Comparison of ENCODE assay signal across 14 cellular contexts in the genomic region with DNA sequence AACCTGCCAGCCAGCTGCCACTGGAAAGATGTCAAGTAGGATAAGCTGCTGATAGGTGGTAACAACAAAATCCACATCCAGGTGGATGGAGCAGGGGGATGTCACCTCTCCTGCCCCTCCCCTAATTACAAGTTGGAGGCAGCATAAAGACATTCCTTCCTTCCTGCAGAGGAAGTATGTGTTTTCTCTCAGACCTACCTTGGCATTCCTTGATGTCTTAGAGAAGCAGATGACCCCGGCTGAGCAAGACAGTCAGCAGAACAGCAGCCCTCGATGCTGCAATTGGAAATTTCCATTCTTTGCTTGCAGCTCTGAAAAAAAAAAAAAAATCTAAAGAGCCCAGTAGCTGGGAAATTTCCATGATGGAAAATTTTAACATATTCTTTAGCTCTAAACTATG.
DNase-seq lines count a peak whose midpoint lies in the region; ATAC-seq and TF ChIP-seq lines count a peak whose summit lies in the region.
"Had no signal": no experiment of that assay in that cellular context is flagged by ENCODE, and none has a peak within 500 bp of the region (broad histone marks: within the 10 kb centered on the region; RNA-seq: fewer than 3 reads in every experiment).

No MANE protein-coding gene starts in this region.

- TF ChIP-seq POLR2A in heart left ventricle (IDR thresholded peaks at IDR 0.05) = no peak

- H3K27ac ChIP-seq in temporal lobe (ENCODE audit: low read depth, low read length) (peak overlapping the region; percentile 98), heart left ventricle (no peak overlapping the region)
- H3K27ac ChIP-seq: colonic mucosa, foreskin keratinocyte, thoracic aorta had no signal

- 20 to 36% (median 25%) methylated on average over 2 of the region's 2 CpGs for WGBS in heart left ventricle, 4 donors

- no peaks in the 10 kb centered on the region for H3K36me3 Mint-ChIP-seq in activated naive CD4-positive, alpha-beta T cell treated with anti-CD3 and anti-CD28 coated beads for 36 hours (ENCODE audit: low read depth)
- H3K36me3 Mint-ChIP-seq in activated naive CD4-positive, alpha-beta T cell treated with anti-CD3 and anti-CD28 coated beads, Interleukin-2, amount 10 ng/mL, durations not matched to agents 7 days and 5 days = no peaks in the 10 kb centered on the region
- H3K36me3 Mint-ChIP-seq in activated T-helper 1 cell treated with anti-CD3 and anti-CD28 coated beads, Interleukin-12 subunit alpha, Interleukin-12 subunit beta, Interleukin-2, Interleukin-4 antibody, amounts not matched to agents 30 ng/mL and 10 ng/mL and 1 ng/mL, durations not matched to agents 14 hours and 24 hours and 36 hours (ENCODE audit: low read depth) = peaks cover 8% of the 10 kb centered on the region
- H3K36me3 Mint-ChIP-seq: mesothelial cell of epicardium had no signal

- H3K36me3 ChIP-seq in heart left ventricle = no peaks in the 10 kb centered on the region
- H3K36me3 ChIP-seq: colonic mucosa, thoracic aorta had no signal

- no peak for TF ChIP-seq CTCF in heart left ventricle (IDR thresholded peaks at IDR 0.05)

- H3K27me3 ChIP-seq in heart left ventricle = no peaks in the 10 kb centered on the region
- H3K27me3 ChIP-seq: colonic mucosa, foreskin keratinocyte had no signal

- no peaks in the 10 kb centered on the region for H3K27me3 Mint-ChIP-seq in activated naive CD4-positive, alpha-beta T cell treated with anti-CD3 and anti-CD28 coated beads for 36 hours (ENCODE audit: low read depth)
- H3K27me3 Mint-ChIP-seq in activated naive CD4-positive, alpha-beta T cell treated with anti-CD3 and anti-CD28 coated beads, Interleukin-2, amount 10 ng/mL, durations not matched to agents 7 days and 5 days = peaks cover 3% of the 10 kb centered on the region
- no peaks in the 10 kb centered on the region for H3K27me3 Mint-ChIP-seq in activated T-helper 1 cell treated with anti-CD3 and anti-CD28 coated beads, Interleukin-12 subunit alpha, Interleukin-12 subunit beta, Interleukin-2, Interleukin-4 antibody, amounts not matched to agents 30 ng/mL and 10 ng/mL and 1 ng/mL, durations not matched to agents 14 hours and 24 hours and 36 hours (ENCODE audit: insufficient read depth)

- H3K4me3 ChIP-seq in heart left ventricle = no peak overlapping the region
- H3K4me3 ChIP-seq: colonic mucosa, thoracic aorta had no signal

- CTCF ChIA-PET in activated naive CD4-positive, alpha-beta T cell treated with anti-CD3 and anti-CD28 coated beads for 36 hours (lab: Charles Lee) = interaction anchor here (0.6 to 1.6 kb wide), 6 partner anchors 14 to 249 kb away, joined by 3 to 9 read pairs (median 3); no protein-coding TSS in a partner anchor
- CTCF ChIA-PET in activated naive CD4-positive, alpha-beta T cell treated with anti-CD3 and anti-CD28 coated beads, Interleukin-2, amount 10 ng/mL, durations not matched to agents 7 days and 5 days (lab: Charles Lee) = interaction anchor here (0.9 kb wide), 1 partner anchor 105 kb away, joined by 3 read pairs; no protein-coding TSS in a partner anchor

- no peak for ATAC-seq in GM21529 (IDR thresholded peaks at IDR 0.05; ENCODE audit: unreplicated experiment)
- ATAC-seq in heart left ventricle = no peak
- ATAC-seq: foreskin keratinocyte had no signal

- intact Hi-C loops in activated naive CD4-positive, alpha-beta T cell treated with anti-CD3 and anti-CD28 coated beads for 36 hours (cut with micrococcal nuclease) = no loop called here
- intact Hi-C loops in activated T-helper 1 cell treated with anti-CD3 and anti-CD28 coated beads, Interleukin-12 subunit alpha, Interleukin-12 subunit beta, Interleukin-2, Interleukin-4 antibody, amounts not matched to agents 30 ng/mL and 10 ng/mL and 1 ng/mL, durations not matched to agents 14 hours and 24 hours and 36 hours (cut with micrococcal nuclease) = no loop called here
- intact Hi-C loops in heart left ventricle (cut with DNase I) = no loop called here

- H3K9me3 Mint-ChIP-seq in activated naive CD4-positive, alpha-beta T cell treated with anti-CD3 and anti-CD28 coated beads for 36 hours = peaks cover 2% of the 10 kb centered on the region
- no peaks in the 10 kb centered on the region for H3K9me3 Mint-ChIP-seq in activated naive CD4-positive, alpha-beta T cell treated with anti-CD3 and anti-CD28 coated beads, Interleukin-2, amount 10 ng/mL, durations not matched to agents 7 days and 5 days
- H3K9me3 Mint-ChIP-seq in activated T-helper 1 cell treated with anti-CD3 and anti-CD28 coated beads, Interleukin-12 subunit alpha, Interleukin-12 subunit beta, Interleukin-2, Interleukin-4 antibody, amounts not matched to agents 30 ng/mL and 10 ng/mL and 1 ng/mL, durations not matched to agents 14 hours and 24 hours and 36 hours = peaks cover 3% of the 10 kb centered on the region
- H3K9me3 Mint-ChIP-seq: mesothelial cell of epicardium had no signal

- peaks cover 0 to 25% (median 0%) of the 10 kb centered on the region in 12 donors for H3K4me1 ChIP-seq in heart left ventricle
- H3K4me1 ChIP-seq: colonic mucosa had no signal

- peak; percentile 17 for DNase-seq in activated naive CD4-positive, alpha-beta T cell treated with anti-CD3 and anti-CD28 coated beads for 36 hours
- DNase-seq in activated naive CD4-positive, alpha-beta T cell treated with anti-CD3 and anti-CD28 coated beads, Interleukin-2, amount 10 ng/mL, durations not matched to agents 7 days and 5 days = no peak
- DNase-seq in activated T-helper 1 cell treated with anti-CD3 and anti-CD28 coated beads, Interleukin-12 subunit alpha, Interleukin-12 subunit beta, Interleukin-2, Interleukin-4 antibody, amounts not matched to agents 30 ng/mL and 10 ng/mL and 1 ng/mL, durations not matched to agents 14 hours and 24 hours and 36 hours (ENCODE audit: low spot score) = no peak
- DNase-seq in iPS DF 4.7 (ENCODE audit: extremely low read depth, low spot score) (peak; percentile 92), heart left ventricle (no peak)
- DNase-seq in activated CD4-positive, CD25-positive, alpha-beta regulatory T cell treated with anti-CD3 and anti-CD28 coated beads, Interleukin-2, amount 50 U/mL, for 72 hours = no peak
- DNase-seq: colonic mucosa, NCI-H1930, OCI-M1 had no signal

- H3K4me1 Mint-ChIP-seq in activated naive CD4-positive, alpha-beta T cell treated with anti-CD3 and anti-CD28 coated beads for 36 hours (ENCODE audit: low read depth) = peaks cover 40% of the 10 kb centered on the region
- H3K4me1 Mint-ChIP-seq in activated naive CD4-positive, alpha-beta T cell treated with anti-CD3 and anti-CD28 coated beads, Interleukin-2, amount 10 ng/mL, durations not matched to agents 7 days and 5 days = peaks cover 27% of the 10 kb centered on the region
- peaks cover 54% of the 10 kb centered on the region for H3K4me1 Mint-ChIP-seq in activated T-helper 1 cell treated with anti-CD3 and anti-CD28 coated beads, Interleukin-12 subunit alpha, Interleukin-12 subunit beta, Interleukin-2, Interleukin-4 antibody, amounts not matched to agents 30 ng/mL and 10 ng/mL and 1 ng/mL, durations not matched to agents 14 hours and 24 hours and 36 hours (ENCODE audit: low read depth)
- H3K4me1 Mint-ChIP-seq: mesothelial cell of epicardium had no signal

- H3K9me3 ChIP-seq in heart left ventricle = peaks cover 0 to 5% (median 0%) of the 10 kb centered on the region in 12 donors
- H3K9me3 ChIP-seq: colonic mucosa, thoracic aorta had no signal

- peak overlapping the region; percentile 31 for H3K4me3 Mint-ChIP-seq in activated naive CD4-positive, alpha-beta T cell treated with anti-CD3 and anti-CD28 coated beads for 36 hours
- H3K4me3 Mint-ChIP-seq in activated naive CD4-positive, alpha-beta T cell treated with anti-CD3 and anti-CD28 coated beads, Interleukin-2, amount 10 ng/mL, durations not matched to agents 7 days and 5 days = no peak overlapping the region
- H3K4me3 Mint-ChIP-seq in activated T-helper 1 cell treated with anti-CD3 and anti-CD28 coated beads, Interleukin-12 subunit alpha, Interleukin-12 subunit beta, Interleukin-2, Interleukin-4 antibody, amounts not matched to agents 30 ng/mL and 10 ng/mL and 1 ng/mL, durations not matched to agents 14 hours and 24 hours and 36 hours = peak overlapping the region; percentile 3
- H3K4me3 Mint-ChIP-seq: mesothelial cell of epicardium had no signal

- H3K27ac Mint-ChIP-seq in activated naive CD4-positive, alpha-beta T cell treated with anti-CD3 and anti-CD28 coated beads for 36 hours = peak overlapping the region; percentile 30
- no peak overlapping the region for H3K27ac Mint-ChIP-seq in activated naive CD4-positive, alpha-beta T cell treated with anti-CD3 and anti-CD28 coated beads, Interleukin-2, amount 10 ng/mL, durations not matched to agents 7 days and 5 days
- peak overlapping the region; percentile 91 for H3K27ac Mint-ChIP-seq in activated T-helper 1 cell treated with anti-CD3 and anti-CD28 coated beads, Interleukin-12 subunit alpha, Interleukin-12 subunit beta, Interleukin-2, Interleukin-4 antibody, amounts not matched to agents 30 ng/mL and 10 ng/mL and 1 ng/mL, durations not matched to agents 14 hours and 24 hours and 36 hours
- H3K27ac Mint-ChIP-seq: mesothelial cell of epicardium had no signal

Comparison
In these comparisons a context has a peak if more than half of its experiments do, and no peak if none do; other contexts are left out.
1. DNase-seq: peak in activated naive CD4-positive, alpha-beta T cell treated with anti-CD3 and anti-CD28 coated beads for 36 hours (single experiment) and iPS DF 4.7 (single experiment); none in activated naive CD4-positive, alpha-beta T cell treated with anti-CD3 and anti-CD28 coated beads, Interleukin-2, amount 10 ng/mL, durations not matched to agents 7 days and 5 days (single experiment), activated T-helper 1 cell treated with anti-CD3 and anti-CD28 coated beads, Interleukin-12 subunit alpha, Interleukin-12 subunit beta, Interleukin-2, Interleukin-4 antibody, amounts not matched to agents 30 ng/mL and 10 ng/mL and 1 ng/mL, durations not matched to agents 14 hours and 24 hours and 36 hours (single experiment), heart left ventricle (0 of 5) and activated CD4-positive, CD25-positive, alpha-beta regulatory T cell treated with anti-CD3 and anti-CD28 coated beads, Interleukin-2, amount 50 U/mL, for 72 hours (single experiment).